ENCODE assay signal across 11 cellular contexts in the genomic region with DNA sequence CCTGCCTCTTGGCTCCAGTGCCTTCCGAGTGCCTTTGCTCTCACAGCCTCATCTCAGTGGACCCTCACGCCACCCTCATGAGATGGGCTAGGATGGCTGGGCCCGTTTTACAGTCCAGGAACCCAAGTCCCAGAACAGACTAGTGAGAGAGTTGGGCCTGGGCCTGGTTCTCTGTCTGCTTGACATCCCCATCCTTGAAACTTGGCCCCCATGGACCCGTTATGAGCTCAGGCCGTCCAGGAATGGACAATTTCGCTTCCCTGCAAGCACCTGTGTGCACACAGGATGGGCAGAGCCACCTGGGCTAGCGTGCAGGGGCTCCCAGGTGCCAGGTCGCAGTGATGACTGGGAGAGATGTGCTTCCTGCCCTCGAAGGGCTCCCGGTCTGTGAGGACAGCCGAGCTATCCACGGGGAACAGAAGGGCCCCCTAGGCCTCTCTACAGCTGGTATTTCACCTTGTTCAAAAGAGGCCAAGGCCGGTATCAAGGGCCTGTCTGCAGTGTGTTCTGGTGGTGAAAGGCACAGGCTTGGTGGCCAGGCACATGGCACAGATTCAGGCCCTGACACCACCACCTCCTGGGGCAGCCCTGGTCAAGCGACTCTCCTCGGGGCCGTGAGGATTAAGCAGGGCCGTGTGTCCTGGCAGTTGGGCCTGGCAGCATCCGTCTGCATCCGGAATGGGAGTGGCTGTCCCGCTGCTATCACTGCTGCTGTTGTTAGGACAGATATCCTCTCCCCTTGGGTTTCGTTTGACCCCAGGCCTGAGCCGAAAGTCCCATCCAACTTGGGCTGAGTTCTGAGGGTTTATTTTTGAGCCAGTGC. TPM values are rescaled to one million over a fixed set of nuclear protein-coding genes. Genes with fewer than 3 reads are reported as not detected.
DNase-seq lines count a peak whose midpoint lies in the region; ATAC-seq, FAIRE-seq and TF ChIP-seq lines count a peak whose summit lies in the region.
"Had no signal": no experiment of that assay in that cellular context is flagged by ENCODE, and none has a peak within 500 bp of the region (broad histone marks: within the 10 kb centered on the region; RNA-seq: fewer than 3 reads in every experiment).

No MANE protein-coding gene starts in this region.

- TF ChIP-seq POLR2A in GM12878 (IDR thresholded peaks at IDR 0.05; ENCODE audit: low read depth, low read length) = 0 out of 2 replicates have a peak, but pooled peaks have one; percentile 9

- ATAC-seq in GM12878 (no peak), left ventricle myocardium superior (peak; percentile 67), HG02938 (IDR thresholded peaks at IDR 0.05; ENCODE audit: unreplicated experiment) (no peak)

- peaks cover 36 to 61% of the 10 kb centered on the region in 2 experiments; a peak in 3 of 4 replicates for H3K36me3 ChIP-seq in GM12878 (ENCODE audit: control insufficient read depth in 2 of 2, insufficient read depth in 2 of 2, low read length in 1 of 2)

- no peak overlapping the region for H3K4me3 ChIP-seq in GM12878
- no peak overlapping the region for H3K4me3 ChIP-seq in skin epidermis

- in situ Hi-C loops in GM12878 (cut with MboI) = no loop called here

- no peak for FAIRE-seq in GM12878 (lab: Jason Lieb, UNC)

- RAD21 ChIA-PET in GM12878 (lab: Charles Lee; ENCODE audit: unreplicated experiment) = no interaction called here

- no TSS peak for BruUV-seq in Calu3 (replicated peaks; lab: Mats Ljungman, UMichigan)
- no TSS peak for BruUV-seq in GM12878 (replicated peaks; lab: Mats Ljungman, UMichigan)

- H3K9ac ChIP-seq in GM12878 (ENCODE audit: control insufficient read depth, insufficient read depth, low read length) = no peak overlapping the region

- CTCF ChIA-PET in Calu3 (lab: Charles Lee) = interaction anchor here (1.0 kb wide), 1 partner anchor 22 kb away, joined by 3 read pairs; no protein-coding TSS in a partner anchor
- CTCF ChIA-PET in GM12878 (lab: Yijun Ruan, JAX) = no interaction called here

- TF ChIP-seq RAD21 in GM12878 (IDR thresholded peaks at IDR 0.05; ENCODE audit: insufficient read depth, low read depth, low read length) = no peak

- H3K36me3 Mint-ChIP-seq in Calu3 (ENCODE audit: insufficient read depth, unreplicated experiment) = peaks cover 100% of the 10 kb centered on the region

- no peaks in the 10 kb centered on the region for H4K20me1 ChIP-seq in GM12878 (ENCODE audit: control insufficient read depth, insufficient read depth)

- H2AFZ ChIP-seq in GM12878 (ENCODE audit: control insufficient read depth, low read depth, low read length) = no peak overlapping the region

- H3K27ac Mint-ChIP-seq in Calu3 (ENCODE audit: unreplicated experiment) = peak overlapping the region; percentile 86

- no peaks in the 10 kb centered on the region for H3K27me3 Mint-ChIP-seq in Calu3 (ENCODE audit: unreplicated experiment)

- 94% methylated on average over 22 of the region's 22 CpGs for WGBS in GM12878 (ENCODE audit: insufficient coverage, insufficient replicate concordance, low lambda C conversion rate, missing lambda C conversion rate)

- no peak for TF ChIP-seq EP300 in GM12878 (IDR thresholded peaks at IDR 0.05; ENCODE audit: borderline replicate concordance in 1 of 2, control insufficient read depth in 1 of 2, low read depth in 2 of 2, low read length in 2 of 2)

- no peaks in the 10 kb centered on the region for H3K9me3 ChIP-seq in GM12878 (replicated peaks; ENCODE audit: control insufficient read depth, insufficient read depth, low read length)

- intact Hi-C loops in Calu3 (cut with micrococcal nuclease; ENCODE audit: unreplicated experiment) (no loop called here), GM12878 (cut with micrococcal nuclease; ENCODE audit: unreplicated experiment) (no loop called here), left ventricle myocardium superior (cut with micrococcal nuclease) (loop anchor here (10.0 kb wide), 1 partner anchor 51 kb away; no protein-coding TSS in a partner anchor)

- H3K27me3 ChIP-seq in GM12878 (replicated peaks in 1 of 2; ENCODE audit: control insufficient read depth in 2 of 2, insufficient read depth in 2 of 2, low read length in 1 of 2) = no peaks in the 10 kb centered on the region

- DNase-seq in Calu3 = no peak
- no peak for DNase-seq in GM12878 (ENCODE audit: low read depth, low spot score)
- peak; percentile 81 for DNase-seq in left ventricle myocardium superior
- DNase-seq in stimulated activated CD4-positive, alpha-beta T cell treated with anti-CD3 and anti-CD28 coated beads, Interleukin-4, amount 100 ng/mL, for 24 hours = no peak
- no peak for DNase-seq in GOT3 (lab: John Stamatoyannopoulos, UW)
- DNase-seq in SW 1271 (lab: John Stamatoyannopoulos, UW) = no peak
- DNase-seq: AML-193, NCI-H2081 treated with DMSO at 0.1 percent for 48 hours had no signal

- TF ChIP-seq CTCF in Calu3 (IDR thresholded peaks at IDR 0.05; ENCODE audit: unreplicated experiment) (no peak), GM12878 (IDR thresholded peaks at IDR 0.05 in 2 of 3, conservative IDR thresholded peaks at IDR 0.05 in 1 of 3; ENCODE audit: control insufficient read depth in 2 of 3, extremely low read depth in 1 of 3, insufficient read depth in 1 of 3, low read depth in 3 of 3, low read length in 3 of 3) (no peak)

- H3K79me2 ChIP-seq in GM12878 (ENCODE audit: control insufficient read depth, insufficient read depth, low read length) = no peaks in the 10 kb centered on the region; the same call in 1 of the 2 replicates

- POLR2A ChIA-PET in GM12878 (lab: Charles Lee) = no interaction called here

- H3K4me1 Mint-ChIP-seq in Calu3 (ENCODE audit: low read depth, unreplicated experiment) = peaks cover 59% of the 10 kb centered on the region

- H3K4me3 Mint-ChIP-seq in Calu3 (ENCODE audit: low read depth, unreplicated experiment) = no peak overlapping the region

- H3K9me3 Mint-ChIP-seq in Calu3 (ENCODE audit: low read depth, unreplicated experiment) = no peaks in the 10 kb centered on the region

- no peak overlapping the region for H3K4me2 ChIP-seq in GM12878 (ENCODE audit: control insufficient read depth, insufficient read depth)

- SMC1A ChIA-PET in GM12878 (lab: Charles Lee; ENCODE audit: uncharacterized antibody, unreplicated experiment) = no interaction called here

- no peaks in the 10 kb centered on the region for H3K4me1 ChIP-seq in GM12878 (ENCODE audit: control insufficient read depth, insufficient read depth, low read length)

- H3K27ac ChIP-seq in GM12878 (ENCODE audit: control insufficient read depth, insufficient read depth) (no peak overlapping the region), skin epidermis (peak overlapping the region in 11 of 21 experiments; percentile 3 to 62 (median 27))

TF ChIP-seq in GM12878, 131 proteins besides CTCF, POLR2A, EP300 and RAD21 (continues in another document):
- TF ChIP-seq SP1 (IDR thresholded peaks at IDR 0.05; ENCODE audit: low read depth, low read length) = no peak

RNA-seq across cellular contexts. Expression of a gene that starts 38.9 kb away (rescaled TPM):
- total RNA-seq in Calu3 (2022) (14.5 and 14.7 TPM in 2 replicates), GM12878 (2014; rRNA removed) (2.8 and 4.1 TPM in 2 replicates), GM12878 (2014; rRNA removed; fragmentation: Illumina TruSeq; extraction: Trizol) (1.5 and 1.7 TPM in 2 replicates), GM12878 (2021) (3.0 and 5.1 TPM in 2 replicates), left ventricle myocardium superior (not detected)
- total RNA-seq in GM12878 (2013; cell fraction: nucleolus; rRNA removed) = 9.3 and 10.9 TPM in 2 replicates
- polyA plus RNA-seq in GM12878 (2011; ENCODE audit: low read depth) = 4.9 TPM
- polyA plus RNA-seq in GM12878 (2011; rRNA removed) (1.7 and 2.0 TPM in 2 replicates), GM12878 (2014; fragmentation: Illumina TruSeq; extraction: Trizol) (2.7 and 3.1 TPM in 2 replicates), GM12878 (2014; fragmentation: Nextera tagmentation; extraction: Ambion mirVana) (1 to 10 TPM; 1.2 to 2.0 TPM), GM12878 (2014; rRNA removed) (4.6 and 7.3 TPM in 2 replicates), GM12878 (2016; fragmentation: Nextera tagmentation; extraction: Ambion mirVana) (1 to 10 TPM in 1 of 2 experiments, under 1 TPM in 1; 0.64 to 1.9 TPM)
- polyA plus RNA-seq in GM12878 (2011; cell fraction: cytosol; rRNA removed) = 2.8 and 3.4 TPM in 2 replicates
- polyA plus RNA-seq in GM12878 (2011; cell fraction: nucleus; rRNA removed) = 29.8 and 48.9 TPM in 2 replicates
- polyA plus RNA-seq in GM12878 (2012) = 8.1 and 12.4 TPM in 2 replicates
- 0.51 and 0.62 TPM in 2 replicates for polyA minus RNA-seq in GM12878 (2011; rRNA and poly(A)+ RNA removed)
- polyA minus RNA-seq in GM12878 (2011; cell fraction: cytosol; rRNA and poly(A)+ RNA removed) = not detected in 2 replicates
- 1.7 TPM in 2 replicates for polyA minus RNA-seq in GM12878 (2011; cell fraction: nucleus; rRNA and poly(A)+ RNA removed)
- total RNA-seq: MCF 10A had no signal

RNA-seq across cellular contexts. Expression of a gene that starts 58.0 kb away (rescaled TPM):
- total RNA-seq in Calu3 (2022) (1,462 and 1,577 TPM in 2 replicates), GM12878 (2014; rRNA removed) (131 and 173 TPM in 2 replicates), GM12878 (2014; rRNA removed; fragmentation: Illumina TruSeq; extraction: Trizol) (26.9 and 30.4 TPM in 2 replicates), GM12878 (2021) (278 and 293 TPM in 2 replicates), left ventricle myocardium superior (131 TPM)
- 94.9 and 116 TPM in 2 replicates for total RNA-seq in GM12878 (2013; cell fraction: nucleolus; rRNA removed)
- polyA plus RNA-seq in GM12878 (2011; ENCODE audit: low read depth) = 84.3 TPM
- polyA plus RNA-seq in GM12878 (2011; rRNA removed) (40.0 and 127 TPM in 2 replicates), GM12878 (2014; fragmentation: Illumina TruSeq; extraction: Trizol) (99.2 and 135 TPM in 2 replicates), GM12878 (2014; fragmentation: Nextera tagmentation; extraction: Ambion mirVana) (1 to 10 TPM; 2.4 to 6.7 TPM), GM12878 (2014; rRNA removed) (123 and 187 TPM in 2 replicates), GM12878 (2016; fragmentation: Nextera tagmentation; extraction: Ambion mirVana) (10 to 100 TPM; 37.9 to 45.7 TPM)
- polyA plus RNA-seq in GM12878 (2011; cell fraction: cytosol; rRNA removed) = 71.1 and 76.5 TPM in 2 replicates
- 300 and 637 TPM in 2 replicates for polyA plus RNA-seq in GM12878 (2011; cell fraction: nucleus; rRNA removed)
- 113 and 154 TPM in 2 replicates for polyA plus RNA-seq in GM12878 (2012)
- polyA minus RNA-seq in GM12878 (2011; rRNA and poly(A)+ RNA removed) = 59.8 and 89.6 TPM in 2 replicates
- 39.3 and 47.6 TPM in 2 replicates for polyA minus RNA-seq in GM12878 (2011; cell fraction: cytosol; rRNA and poly(A)+ RNA removed)
- 27.4 and 67.4 TPM in 2 replicates for polyA minus RNA-seq in GM12878 (2011; cell fraction: nucleus; rRNA and poly(A)+ RNA removed)
